23 cellular contexts compared by ENCODE assay signal in genomic region chr7:36348256-36348655, GRCh38. TPM values are rescaled to one million over a fixed set of nuclear protein-coding genes. Genes with fewer than 3 reads are reported as not detected.
DNase-seq lines count a peak whose midpoint lies in the region; ATAC-seq, FAIRE-seq and TF ChIP-seq lines count a peak whose summit lies in the region.
"Had no signal": no experiment of that assay in that cellular context is flagged by ENCODE, and none has a peak within 500 bp of the region (broad histone marks: within the 10 kb centered on the region; RNA-seq: fewer than 3 reads in every experiment).

No MANE protein-coding gene starts in this region.

- peaks cover 4% of the 10 kb centered on the region; the same call in 1 of the 2 replicates for H3F3A ChIP-seq in PC-9 (ENCODE audit: insufficient read depth, low read depth)

- intact Hi-C loops in HepG2 (cut with micrococcal nuclease; ENCODE audit: unreplicated experiment), result no loop called here
- intact Hi-C loops in right lobe of liver (cut with DNase I), result no loop called here
- intact Hi-C loops in PC-9 (cut with micrococcal nuclease; ENCODE audit: unreplicated experiment), result no loop called here

- in situ Hi-C loops in HepG2 (cut with HindIII; ENCODE audit: extremely low pct_ligation_motif_present, low pct_unique_long_range_greater_than_20kb), result no loop called here

- TF ChIP-seq EP300 in HepG2 (IDR thresholded peaks at IDR 0.05; ENCODE audit: low read depth in 2 of 2, low read length in 2 of 2), result no peak
- no peak for TF ChIP-seq EP300 in HepG2 (CRISPR knock-in tag; IDR thresholded peaks at IDR 0.05; ENCODE audit: borderline replicate concordance)

- H4K20me1 ChIP-seq in HepG2 (ENCODE audit: insufficient read depth, low read length) (no peaks in the 10 kb centered on the region), PC-9 (ENCODE audit: insufficient read depth) (no peaks in the 10 kb centered on the region)

- TF ChIP-seq POLR2A in HepG2 (IDR thresholded peaks at IDR 0.05; ENCODE audit: insufficient read depth in 1 of 2, low read depth in 2 of 2, low read length in 2 of 2), result no peak
- TF ChIP-seq POLR2A in right lobe of liver (IDR thresholded peaks at IDR 0.05), result no peak

- H3K36me3 ChIP-seq in HepG2 (replicated peaks in 1 of 2; ENCODE audit: control insufficient read depth in 1 of 2, insufficient read depth in 2 of 2, low read length in 2 of 2), result no peaks in the 10 kb centered on the region
- H3K36me3 ChIP-seq in right lobe of liver, result no peaks in the 10 kb centered on the region
- no peaks in the 10 kb centered on the region for H3K36me3 ChIP-seq in adipocyte (ENCODE audit: control insufficient read depth, insufficient read depth, low read length, severe bottlenecking)
- no peaks in the 10 kb centered on the region for H3K36me3 ChIP-seq in PC-9 (ENCODE audit: low read depth)
- H3K36me3 ChIP-seq: upper lobe of left lung had no signal

- H3K4me2 ChIP-seq in HepG2 (ENCODE audit: low read depth, low read length) (no peak overlapping the region), PC-9 (no peak overlapping the region)

- H3K9me3 ChIP-seq in HepG2 (ENCODE audit: low read length), result no peaks in the 10 kb centered on the region
- H3K9me3 ChIP-seq in right lobe of liver, result no peaks in the 10 kb centered on the region
- no peaks in the 10 kb centered on the region for H3K9me3 ChIP-seq in adipocyte (ENCODE audit: control insufficient read depth, low read length)
- H3K9me3 ChIP-seq in PC-9 (ENCODE audit: insufficient read depth, low read depth), result no peaks in the 10 kb centered on the region
- H3K9me3 ChIP-seq: psoas muscle, upper lobe of left lung had no signal

- no peak overlapping the region for H3K27ac ChIP-seq in HepG2 (ENCODE audit: extremely low read length, insufficient read depth, low read length)
- no peak overlapping the region for H3K27ac ChIP-seq in right lobe of liver
- H3K27ac ChIP-seq in PC-9, result no peak overlapping the region
- H3K27ac ChIP-seq: psoas muscle, upper lobe of left lung had no signal

- no peaks in the 10 kb centered on the region for H3K9me2 ChIP-seq in PC-9 (ENCODE audit: insufficient read depth)

- H2AFZ ChIP-seq in HepG2 (ENCODE audit: low read length) (no peak overlapping the region), PC-9 (no peak overlapping the region)

- ATAC-seq in HepG2 (no peak), right lobe of liver (no peak)
- ATAC-seq: activated CD8-positive, alpha-beta T cell treated with anti-CD3 and anti-CD28 coated beads for 36 hours; GM12878; natural killer cell; psoas muscle; stimulated activated naive CD8-positive, alpha-beta T cell treated with anti-CD3 and anti-CD28 coated beads, Interleukin-15, amount 100 ng/mL, for 72 hours had no signal

- FAIRE-seq in HepG2 (lab: Jason Lieb, UNC), result no peak
- FAIRE-seq: endometrium, GM12878 had no signal

- CTCF ChIA-PET in HepG2 (lab: Yijun Ruan, JAX; ENCODE audit: low intra/inter-chr PET ratio, low total read pairs) (no interaction called here), PC-9 (lab: Charles Lee) (interaction anchor here (0.7 kb wide), 1 partner anchor 16 kb away, joined by 3 read pairs; no protein-coding TSS in a partner anchor)

- BruUV-seq in HepG2 (replicated peaks; lab: Mats Ljungman, UMichigan) (no TSS peak), PC-9 (replicated peaks; lab: Mats Ljungman, UMichigan) (no TSS peak)

- H3K9ac ChIP-seq in HepG2 (ENCODE audit: insufficient read depth, low read depth, low read length) (no peak overlapping the region), adipocyte (ENCODE audit: low read length) (no peak overlapping the region)

- no peak overlapping the region for H3K4me3 ChIP-seq in HepG2 (replicated peaks in 1 of 3; ENCODE audit: insufficient read depth in 1 of 3, low read depth in 2 of 3, low read length in 3 of 3)
- no peak overlapping the region for H3K4me3 ChIP-seq in right lobe of liver
- H3K4me3 ChIP-seq in adipocyte (ENCODE audit: low read length), result no peak overlapping the region
- no peak overlapping the region for H3K4me3 ChIP-seq in fibroblast of the aortic adventitia (ENCODE audit: low read depth, low read length)
- H3K4me3 ChIP-seq in PC-9, result no peak overlapping the region
- H3K4me3 ChIP-seq: GM12878, psoas muscle, upper lobe of left lung had no signal

- TF ChIP-seq CTCF in HepG2 (CRISPR knock-in tag; IDR thresholded peaks at IDR 0.05), result no peak
- TF ChIP-seq CTCF in right lobe of liver (IDR thresholded peaks at IDR 0.05), result no peak
- TF ChIP-seq CTCF in fibroblast of the aortic adventitia (IDR thresholded peaks at IDR 0.05; ENCODE audit: insufficient read depth, low read length), result no peak
- TF ChIP-seq CTCF in PC-9 (conservative IDR thresholded peaks at IDR 0.05), result no peak

- DNase-seq in HepG2 (ENCODE audit: low spot score) (no peak), right lobe of liver (no peak), adipocyte (ENCODE audit: low read depth) (peak; percentile 55), fibroblast of the aortic adventitia (ENCODE audit: low read depth) (peak; percentile 38), Ammon's horn (ENCODE audit: low spot score) (no peak), NCI-H1105 treated with DMSO at 0.1 percent for 48 hours (lab: John Stamatoyannopoulos, UW) (no peak), T-helper 2 cell (no peak), PC-9 (no peak)
- DNase-seq: 8988T; activated CD8-positive, alpha-beta T cell treated with anti-CD3 and anti-CD28 coated beads for 36 hours; activated naive CD8-positive, alpha-beta T cell treated with anti-CD3 and anti-CD28 coated beads, Interleukin-2, amount 10 ng/mL, durations not matched to agents 7 days and 5 days; CD8-positive, alpha-beta memory T cell; central memory CD4-positive, alpha-beta T cell; H7; natural killer cell; NCI-H2029; NCI-H510A treated with DMSO at 0.1 percent for 48 hours; psoas muscle; stimulated activated CD4-positive, alpha-beta T cell treated with anti-CD3 and anti-CD28 coated beads, Interleukin-15, amount 100 ng/mL, for 24 hours; stimulated activated naive CD8-positive, alpha-beta T cell treated with anti-CD3 and anti-CD28 coated beads, Interleukin-15, amount 100 ng/mL, for 72 hours; upper lobe of left lung had no signal

- POLR2A ChIA-PET in HepG2 (lab: Yijun Ruan, JAX), result no interaction called here
- POLR2A ChIA-PET in PC-9 (lab: Charles Lee; ENCODE audit: unreplicated experiment), result no interaction called here

- H3K79me2 ChIP-seq in HepG2 (ENCODE audit: insufficient read depth, low read length) (no peaks in the 10 kb centered on the region), PC-9 (ENCODE audit: low read depth) (no peaks in the 10 kb centered on the region)

- H3K27me3 ChIP-seq in HepG2 (ENCODE audit: control insufficient read depth in 1 of 2, insufficient read depth in 2 of 2, low read length in 2 of 2), result no peaks in the 10 kb centered on the region
- no peaks in the 10 kb centered on the region for H3K27me3 ChIP-seq in right lobe of liver
- no peaks in the 10 kb centered on the region for H3K27me3 ChIP-seq in adipocyte (replicated peaks; ENCODE audit: control insufficient read depth, insufficient read depth, low read length)
- no peaks in the 10 kb centered on the region for H3K27me3 ChIP-seq in PC-9 (ENCODE audit: insufficient read depth, low read depth)
- H3K27me3 ChIP-seq: upper lobe of left lung had no signal

- H3K4me1 ChIP-seq in HepG2 (ENCODE audit: insufficient read depth, low read length), result peaks cover 11% of the 10 kb centered on the region; the same call in 1 of the 2 replicates
- no peaks in the 10 kb centered on the region for H3K4me1 ChIP-seq in right lobe of liver
- H3K4me1 ChIP-seq in adipocyte (ENCODE audit: control insufficient read depth, insufficient read depth, low read length), result peaks cover 10% of the 10 kb centered on the region
- H3K4me1 ChIP-seq in PC-9 (replicated peaks; ENCODE audit: insufficient read depth), result no peaks in the 10 kb centered on the region
- H3K4me1 ChIP-seq: psoas muscle, upper lobe of left lung had no signal

- TF ChIP-seq RAD21 in HepG2 (CRISPR knock-in tag; IDR thresholded peaks at IDR 0.05), result no peak

TF ChIP-seq in HepG2, 621 proteins besides CTCF, POLR2A, EP300 and RAD21:
- no peak for TF ChIP-seq NR2F6 (IDR thresholded peaks at IDR 0.05)
- 0 out of 2 replicates have a peak, but pooled peaks have one; percentile 18 for TF ChIP-seq NR2F6 (CRISPR knock-in tag; IDR thresholded peaks at IDR 0.05)
- TF ChIP-seq ZNF83 (CRISPR knock-in tag; IDR thresholded peaks at IDR 0.05; ENCODE audit: borderline replicate concordance), result no peak
- TF ChIP-seq CENPT (CRISPR knock-in tag; IDR thresholded peaks at IDR 0.05; ENCODE audit: low read depth), result no peak

RNA-seq across cellular contexts. Expression of gene ANLN, which starts 41.4 kb away (rescaled TPM):
- total RNA-seq in HepG2 (2016; rRNA removed; fragmentation: Illumina TruSeq; extraction: Trizol) (38.8 and 72.0 TPM in 2 replicates), right lobe of liver (1 to 10 TPM in 4 of 6 experiments, under 1 TPM in 2; 0.44 to 7.8 (median 2.2) TPM), fibroblast of the aortic adventitia (ENCODE audit: low replicate concordance) (9.1 and 171 TPM in 2 replicates), PC-9 (2021) (239 and 262 TPM in 2 replicates)
- total RNA-seq in HepG2 (2016; cell fraction: cytosol; rRNA removed; fragmentation: Illumina TruSeq; extraction: Trizol; ENCODE audit: low read depth), result 5.1 and 7.8 TPM in 2 replicates
- total RNA-seq in HepG2 (2016; cell fraction: insoluble cytoplasmic fraction; rRNA removed; fragmentation: Illumina TruSeq; extraction: Trizol), result 37.7 and 68.7 TPM in 2 replicates
- 16.4 and 19.9 TPM in 2 replicates for total RNA-seq in HepG2 (2016; cell fraction: membrane; rRNA removed; fragmentation: Illumina TruSeq; extraction: Trizol)
- total RNA-seq in HepG2 (2016; cell fraction: nucleus; rRNA removed; fragmentation: Illumina TruSeq; extraction: Trizol), result 96.5 and 107 TPM in 2 replicates
- polyA plus RNA-seq in HepG2 (2011; rRNA removed), result 13.3 and 20.0 TPM in 2 replicates
- 6.3 and 6.5 TPM in 2 replicates for polyA plus RNA-seq in HepG2 (2011; cell fraction: cytosol; rRNA removed)
- 32.3 and 39.3 TPM in 2 replicates for polyA plus RNA-seq in HepG2 (2011; cell fraction: nucleus; rRNA removed)
- polyA plus RNA-seq in HepG2 (2012), result 10.2 and 22.0 TPM in 2 replicates
- 1.8 and 2.1 TPM in 2 replicates for polyA plus RNA-seq in HepG2 (2016; cell fraction: cytosol; fragmentation: Illumina TruSeq; extraction: Trizol; ENCODE audit: low read depth)
- 23.5 and 27.8 TPM in 2 replicates for polyA plus RNA-seq in HepG2 (2016; cell fraction: insoluble cytoplasmic fraction; fragmentation: Illumina TruSeq; extraction: Trizol; ENCODE audit: low read depth)
- polyA plus RNA-seq in HepG2 (2016; cell fraction: membrane; fragmentation: Illumina TruSeq; extraction: Trizol; ENCODE audit: low read depth), result 4.8 and 5.6 TPM in 2 replicates
- polyA plus RNA-seq in HepG2 (2016; cell fraction: nucleus; fragmentation: Illumina TruSeq; extraction: Trizol; ENCODE audit: insufficient read depth, low read depth), result 88.6 and 93.2 TPM in 2 replicates
- polyA minus RNA-seq in HepG2 (2011; rRNA and poly(A)+ RNA removed; ENCODE audit: low replicate concordance), result 64.2 and 214 TPM in 2 replicates
- polyA minus RNA-seq in HepG2 (2011; cell fraction: cytosol; rRNA and poly(A)+ RNA removed), result 29.0 and 48.1 TPM in 2 replicates
- 105 and 132 TPM in 2 replicates for polyA minus RNA-seq in HepG2 (2011; cell fraction: nucleus; rRNA and poly(A)+ RNA removed)

Comparison
In these comparisons a context has a peak if more than half of its experiments do, and no peak if none do; other contexts are left out.
1. DNase-seq: peak in adipocyte (single experiment) and fibroblast of the aortic adventitia (single experiment); none in HepG2 (single experiment), right lobe of liver (0 of 3), Ammon's horn (single experiment), NCI-H1105 treated with DMSO at 0.1 percent for 48 hours (single experiment), T-helper 2 cell (0 of 5) and PC-9 (0 of 2).